1 cellular context compared by ENCODE assay signal in the genomic region with DNA sequence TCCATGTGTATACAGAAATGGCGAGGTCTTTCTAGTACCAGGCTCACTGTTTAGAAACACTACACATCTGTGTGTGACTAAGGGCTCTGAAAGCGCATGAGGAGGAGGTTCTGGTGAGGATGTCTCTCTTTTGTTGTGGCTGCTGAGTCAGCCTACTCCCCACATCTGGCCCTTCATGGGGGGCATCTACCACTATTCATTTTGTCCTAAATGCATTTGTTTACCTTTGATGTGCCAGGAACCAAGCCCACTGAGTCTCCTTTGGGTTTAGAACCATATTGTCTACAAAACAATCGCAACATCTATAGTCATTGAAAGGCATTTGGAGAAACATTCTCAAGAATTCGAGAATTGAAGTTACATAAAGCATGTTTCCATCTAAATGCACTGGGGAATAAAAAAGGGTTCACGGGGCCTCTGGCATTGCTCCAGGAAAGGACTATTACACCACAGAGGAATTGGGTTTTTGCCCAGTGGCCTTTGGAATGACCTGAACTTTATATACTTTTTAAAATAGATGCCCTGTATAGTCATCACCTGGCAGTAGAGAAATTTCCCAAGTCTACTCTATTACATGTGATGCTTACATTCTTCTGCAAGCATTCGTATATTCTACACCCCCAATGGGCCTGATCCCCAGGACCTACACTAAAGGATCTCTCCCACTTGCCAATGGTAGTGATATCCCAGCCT.
TF ChIP-seq lines count a peak whose summit lies in the region.

No MANE protein-coding gene starts in this region.

TF ChIP-seq in IMR-90, 13 proteins besides CTCF, POLR2A, EP300 and RAD21:
- no peak for TF ChIP-seq MAZ (IDR thresholded peaks at IDR 0.05; ENCODE audit: borderline replicate concordance, low read depth, low read length)
- 0 out of 2 replicates have a peak, but pooled peaks have one; percentile 21 for TF ChIP-seq MAFK (IDR thresholded peaks at IDR 0.05; ENCODE audit: low read depth, low read length)
